8 cellular contexts compared by ENCODE assay signal in genomic region chr15:70507772-70508351, GRCh38.
A peak's percentile ranks its signal among the peaks of the same experiment; 100 is the strongest.
DNase-seq lines count a peak whose midpoint lies in the region; FAIRE-seq and TF ChIP-seq lines count a peak whose summit lies in the region.

No MANE protein-coding gene starts in this region.

- TF ChIP-seq CTCF in esophagus muscularis mucosa (IDR thresholded peaks at IDR 0.05) = no peak

- no peak for FAIRE-seq in GM19239 (lab: Jason Lieb, UNC)

- intact Hi-C loops in posterior vena cava (cut with DNase I) (no loop called here), esophagus muscularis mucosa (cut with DNase I) (no loop called here)

- no peak overlapping the region for H3K4me3 ChIP-seq in adipocyte (ENCODE audit: low read length)
- no peak overlapping the region for H3K4me3 ChIP-seq in esophagus muscularis mucosa

- H3K4me1 ChIP-seq in adipocyte (ENCODE audit: control insufficient read depth, insufficient read depth, low read length) (peaks cover 47% of the 10 kb centered on the region), esophagus muscularis mucosa (peaks cover 19 to 36% (median 34%) of the 10 kb centered on the region in 4 donors)

- H3K9me3 ChIP-seq in adipocyte (ENCODE audit: control insufficient read depth, low read length) (peaks cover 25% of the 10 kb centered on the region), esophagus muscularis mucosa (peaks cover 0 to 32% (median 21%) of the 10 kb centered on the region in 4 donors)

- no peak overlapping the region for H3K9ac ChIP-seq in adipocyte (ENCODE audit: low read length)

- 87% methylated on average over 1 of the region's 1 CpG for WGBS in esophagus muscularis mucosa

- TF ChIP-seq EP300 in esophagus muscularis mucosa (IDR thresholded peaks at IDR 0.05) = no peak

- DNase-seq in NCI-H2107 treated with DMSO at 0.1 percent for 48 hours (lab: John Stamatoyannopoulos, UW; ENCODE audit: unreplicated experiment) (peak; percentile 24), NCI-H2107 (lab: John Stamatoyannopoulos, UW) (no peak), NCI-H345 treated with DMSO at 0.1 percent for 48 hours (lab: John Stamatoyannopoulos, UW; ENCODE audit: unreplicated experiment) (peak; percentile 46), adipocyte (ENCODE audit: low read depth) (peak; percentile 49), posterior vena cava (ENCODE audit: low spot score) (peak; percentile 78), esophagus muscularis mucosa (ENCODE audit: extremely low spot score) (no peak), NCI-H1436 treated with DMSO at 0.1 percent for 48 hours (lab: John Stamatoyannopoulos, UW) (no peak), GM19239 (ENCODE audit: insufficient read length, low spot score) (no peak)

- H3K27ac ChIP-seq in esophagus muscularis mucosa (replicated peaks in 1 of 4) = no peak overlapping the region

- H3K27me3 ChIP-seq in adipocyte (replicated peaks; ENCODE audit: control insufficient read depth, insufficient read depth, low read length) (peaks cover 11% of the 10 kb centered on the region), esophagus muscularis mucosa (no peaks in the 10 kb centered on the region)

- TF ChIP-seq POLR2A in esophagus muscularis mucosa (IDR thresholded peaks at IDR 0.05; ENCODE audit: low read depth) = no peak

- H3K36me3 ChIP-seq in adipocyte (ENCODE audit: control insufficient read depth, insufficient read depth, low read length, severe bottlenecking) (no peaks in the 10 kb centered on the region), esophagus muscularis mucosa (no peaks in the 10 kb centered on the region)

Comparison
In these comparisons a context has a peak if more than half of its experiments do, and no peak if none do; other contexts are left out.
1. DNase-seq: peak in NCI-H2107 treated with DMSO at 0.1 percent for 48 hours (single experiment), NCI-H345 treated with DMSO at 0.1 percent for 48 hours (single experiment), adipocyte (single experiment) and posterior vena cava (single experiment); none in NCI-H2107 (single experiment), esophagus muscularis mucosa (single experiment), NCI-H1436 treated with DMSO at 0.1 percent for 48 hours (single experiment) and GM19239 (single experiment).